18 cellular contexts compared by ENCODE assay signal in the genomic region with DNA sequence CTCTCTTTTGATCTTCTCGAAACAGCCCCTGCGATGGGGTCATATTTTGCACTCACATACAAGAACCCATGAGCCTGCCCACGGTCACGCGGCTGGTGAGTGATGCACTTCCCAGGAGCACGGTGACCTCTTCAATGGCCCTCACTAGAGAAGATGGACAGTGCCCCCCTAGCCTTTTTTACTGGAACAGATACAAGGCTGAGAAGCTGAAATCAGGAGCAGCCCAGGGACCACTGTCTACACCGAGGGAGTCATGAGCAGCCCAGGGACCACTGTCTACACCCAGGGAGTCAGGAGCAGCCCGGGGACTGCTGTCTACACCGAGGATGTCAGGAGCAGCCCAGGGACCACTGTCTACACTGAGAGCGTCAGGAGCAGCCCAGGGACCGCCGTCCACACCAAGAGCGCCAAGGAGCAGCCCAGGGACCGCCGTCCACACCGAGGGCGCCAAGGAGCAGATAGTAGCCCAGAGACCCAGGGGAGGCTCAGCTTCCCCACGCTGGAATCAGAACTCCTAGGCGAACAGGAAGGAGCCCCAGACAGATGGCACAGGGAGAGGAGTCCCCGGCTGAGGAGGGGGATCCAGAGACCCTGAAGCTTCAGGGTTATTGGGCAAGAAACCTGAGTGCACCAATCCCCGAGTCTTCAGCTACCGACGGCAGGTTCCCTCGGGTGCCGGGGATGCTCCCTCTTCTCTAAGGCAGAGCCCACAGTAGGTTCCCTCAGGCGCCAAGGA. TPM values are rescaled to one million over a fixed set of nuclear protein-coding genes. Genes with fewer than 3 reads are reported as not detected.
A peak's percentile ranks its signal among the peaks of the same experiment; 100 is the strongest.
DNase-seq lines count a peak whose midpoint lies in the region; ATAC-seq and TF ChIP-seq lines count a peak whose summit lies in the region.
"Had no signal": no experiment of that assay in that cellular context is flagged by ENCODE, and none has a peak within 500 bp of the region (broad histone marks: within the 10 kb centered on the region; RNA-seq: fewer than 3 reads in every experiment).

No MANE protein-coding gene starts in this region.

- TF ChIP-seq CTCF in mucosa of descending colon (IDR thresholded peaks at IDR 0.05) = no peak

- H3K27me3 Mint-ChIP-seq in activated CD4-positive, alpha-beta T cell treated with anti-CD3 and anti-CD28 coated beads, Interleukin-2, amount 10 ng/mL, durations not matched to agents 24 days and 14 days = no peaks in the 10 kb centered on the region
- no peaks in the 10 kb centered on the region for H3K27me3 Mint-ChIP-seq in T-helper 17 cell
- H3K27me3 Mint-ChIP-seq: type B pancreatic cell had no signal

- no peaks in the 10 kb centered on the region for H3K27me3 ChIP-seq in BLaER1
- H3K27me3 ChIP-seq: esophagus squamous epithelium had no signal

- H3K36me3 ChIP-seq in BLaER1 (peaks cover 63% of the 10 kb centered on the region), mucosa of descending colon (ENCODE audit: low read depth) (no peaks in the 10 kb centered on the region)

- peak overlapping the region; percentile 98 for H3K4me2 ChIP-seq in BLaER1

- H3K4me3 Mint-ChIP-seq in activated CD4-positive, alpha-beta T cell treated with anti-CD3 and anti-CD28 coated beads, Interleukin-2, amount 10 ng/mL, durations not matched to agents 24 days and 14 days = no peak overlapping the region
- H3K4me3 Mint-ChIP-seq in T-helper 17 cell = peak overlapping the region; percentile 21
- H3K4me3 Mint-ChIP-seq: nephron progenitor cell, type B pancreatic cell had no signal

- peaks cover 80% of the 10 kb centered on the region for H3K4me1 ChIP-seq in BLaER1
- H3K4me1 ChIP-seq in mucosa of descending colon (ENCODE audit: low read depth) = peaks cover 9% of the 10 kb centered on the region

- H3K27ac Mint-ChIP-seq in activated CD4-positive, alpha-beta T cell treated with anti-CD3 and anti-CD28 coated beads, Interleukin-2, amount 10 ng/mL, durations not matched to agents 24 days and 14 days = peak overlapping the region; percentile 16
- H3K27ac Mint-ChIP-seq in T-helper 17 cell = no peak overlapping the region
- H3K27ac Mint-ChIP-seq: type B pancreatic cell had no signal

- intact Hi-C loops in activated CD4-positive, alpha-beta T cell treated with anti-CD3 and anti-CD28 coated beads, Interleukin-2, amount 10 ng/mL, durations not matched to agents 24 days and 14 days (cut with micrococcal nuclease) = no loop called here
- intact Hi-C loops in mucosa of descending colon (cut with DNase I, micrococcal nuclease) = no loop called here

- H3K9me3 Mint-ChIP-seq in activated CD4-positive, alpha-beta T cell treated with anti-CD3 and anti-CD28 coated beads, Interleukin-2, amount 10 ng/mL, durations not matched to agents 24 days and 14 days = no peaks in the 10 kb centered on the region
- H3K9me3 Mint-ChIP-seq: nephron progenitor cell, type B pancreatic cell had no signal

- H3K9me3 ChIP-seq in BLaER1 (no peaks in the 10 kb centered on the region), T-helper 17 cell (ENCODE audit: control insufficient read depth, low read length, poor library complexity, severe bottlenecking) (no peaks in the 10 kb centered on the region), mucosa of descending colon (no peaks in the 10 kb centered on the region)
- H3K9me3 ChIP-seq: esophagus squamous epithelium had no signal

- H3K9ac ChIP-seq in BLaER1 = peak overlapping the region; percentile 80

- DNase-seq in activated CD4-positive, alpha-beta T cell treated with anti-CD3 and anti-CD28 coated beads, Interleukin-2, amount 10 ng/mL, durations not matched to agents 24 days and 14 days = no peak
- no peak for DNase-seq in activated CD4-positive, alpha-beta T cell treated with anti-CD3 and anti-CD28 coated beads, Interleukin-2, amount 50 U/mL, for 4 hours
- DNase-seq in T-helper 17 cell (no peak), mucosa of descending colon (peak in 2 of 3 donors; percentile 17 to 43)
- no peak for DNase-seq in stimulated activated naive CD4-positive, alpha-beta T cell (lab: John Stamatoyannopoulos, UW)
- DNase-seq: DMS79 treated with DMSO at 0.1 percent for 48 hours; esophagus squamous epithelium; NCI-H146; NCI-H2227 treated with DMSO at 0.1 percent for 48 hours; nephron progenitor cell; stimulated activated CD4-positive, alpha-beta T cell treated with anti-CD3 and anti-CD28 coated beads, Interleukin-12 subunit alpha, Interleukin-12 subunit beta, amount 100 ng/mL, for 4 hours had no signal

- peak overlapping the region; percentile 10; the same call in 1 of the 2 replicates for H3K4me3 ChIP-seq in BLaER1
- H3K4me3 ChIP-seq in mucosa of descending colon = no peak overlapping the region
- H3K4me3 ChIP-seq: esophagus squamous epithelium, lung had no signal

- ATAC-seq in T-helper 17 cell (no peak), mucosa of descending colon (no peak), GM19023 (IDR thresholded peaks at IDR 0.05; ENCODE audit: unreplicated experiment) (no peak), SK-N-SH treated with all-trans-retinoic acid at 6 μM for 48 hours (no peak)

- no peaks in the 10 kb centered on the region for H4K20me1 ChIP-seq in BLaER1

- H3K4me1 Mint-ChIP-seq in activated CD4-positive, alpha-beta T cell treated with anti-CD3 and anti-CD28 coated beads, Interleukin-2, amount 10 ng/mL, durations not matched to agents 24 days and 14 days = peaks cover 30% of the 10 kb centered on the region
- peaks cover 29% of the 10 kb centered on the region for H3K4me1 Mint-ChIP-seq in T-helper 17 cell
- H3K4me1 Mint-ChIP-seq: nephron progenitor cell had no signal

- peak overlapping the region; percentile 93 for H3K27ac ChIP-seq in BLaER1
- H3K27ac ChIP-seq: C4-2B, esophagus squamous epithelium had no signal

- peaks cover 52% of the 10 kb centered on the region for H3K36me3 Mint-ChIP-seq in activated CD4-positive, alpha-beta T cell treated with anti-CD3 and anti-CD28 coated beads, Interleukin-2, amount 10 ng/mL, durations not matched to agents 24 days and 14 days (ENCODE audit: low read depth)
- H3K36me3 Mint-ChIP-seq in T-helper 17 cell (ENCODE audit: low read depth) = peaks cover 5% of the 10 kb centered on the region

TF ChIP-seq in SK-N-SH treated with all-trans-retinoic acid at 6 μM for 48 hours, 23 proteins besides CTCF, POLR2A, EP300 and RAD21:
- TF ChIP-seq GLIS3 (CRISPR knock-in tag; IDR thresholded peaks at IDR 0.05) = no peak
- TF ChIP-seq TCF4 (CRISPR knock-in tag; IDR thresholded peaks at IDR 0.05; ENCODE audit: borderline replicate concordance) = no peak

RNA-seq across cellular contexts. Expression of a gene that starts 23.8 kb away (rescaled TPM):
- total RNA-seq in activated CD4-positive, alpha-beta T cell treated with anti-CD3 and anti-CD28 coated beads, Interleukin-2, amount 10 ng/mL, durations not matched to agents 24 days and 14 days = 41.1 and 41.6 TPM in 2 replicates
- total RNA-seq in T-helper 17 cell (10 to 100 TPM; 48.0 to 53.6 TPM), mucosa of descending colon (10 to 100 TPM; 44.7 to 77.8 (median 49.6) TPM)

RNA-seq across cellular contexts. Expression of a gene that starts 54.1 kb away (rescaled TPM):
- not detected in 2 replicates for total RNA-seq in activated CD4-positive, alpha-beta T cell treated with anti-CD3 and anti-CD28 coated beads, Interleukin-2, amount 10 ng/mL, durations not matched to agents 24 days and 14 days
- total RNA-seq in T-helper 17 cell (under 1 TPM in 1 of 2 donors, not detected in 1; 0.12 TPM), mucosa of descending colon (not detected)
- total RNA-seq: A172, esophagus squamous epithelium had no signal

Comparison
In these comparisons a context has a peak if more than half of its experiments do, and no peak if none do; other contexts are left out.
1. DNase-seq: peak in mucosa of descending colon (2 of 3); none in activated CD4-positive, alpha-beta T cell treated with anti-CD3 and anti-CD28 coated beads, Interleukin-2, amount 10 ng/mL, durations not matched to agents 24 days and 14 days (single experiment), activated CD4-positive, alpha-beta T cell treated with anti-CD3 and anti-CD28 coated beads, Interleukin-2, amount 50 U/mL, for 4 hours (0 of 2), T-helper 17 cell (0 of 3) and stimulated activated naive CD4-positive, alpha-beta T cell (0 of 6).